ENCODE assay signal across 13 cellular contexts in the genomic region with DNA sequence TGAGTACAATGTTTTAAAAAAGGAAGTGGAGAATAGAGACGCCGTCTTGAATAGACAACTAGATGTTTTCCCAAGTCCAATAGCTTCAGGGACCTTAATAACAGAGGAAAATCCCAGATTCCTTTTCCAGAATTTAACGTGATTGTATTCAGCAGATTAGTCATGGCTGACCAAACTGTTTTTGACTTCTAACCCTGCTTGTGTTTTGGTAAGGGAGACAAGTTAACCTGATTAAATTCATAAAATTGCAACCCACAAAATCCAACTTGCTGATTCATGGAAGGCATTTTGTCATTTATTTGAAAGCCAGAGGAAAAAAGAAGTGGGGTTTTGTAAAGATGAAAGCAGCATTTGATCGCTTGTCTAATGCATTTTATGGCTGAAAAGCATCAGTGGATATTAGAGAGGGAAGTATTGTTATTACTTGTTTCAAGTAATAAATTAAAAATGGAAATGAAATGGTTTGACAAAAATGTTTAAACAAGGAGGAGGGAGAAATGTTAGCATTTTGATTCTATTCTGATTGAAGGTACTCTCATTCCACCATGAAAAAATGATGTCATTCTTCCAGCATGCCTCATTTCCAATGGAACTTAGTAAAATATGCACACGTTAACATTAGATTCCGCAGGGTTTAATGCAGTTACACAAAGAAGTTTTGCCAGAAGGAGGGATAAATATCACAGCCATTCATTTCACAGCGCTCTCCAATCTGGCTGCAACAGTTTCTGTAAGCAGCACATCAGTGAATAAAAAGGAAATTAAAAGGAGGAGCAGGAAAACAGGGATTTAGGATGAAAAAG.
DNase-seq lines count a peak whose midpoint lies in the region; ATAC-seq and TF ChIP-seq lines count a peak whose summit lies in the region.
"Had no signal": no experiment of that assay in that cellular context is flagged by ENCODE, and none has a peak within 500 bp of the region (broad histone marks: within the 10 kb centered on the region; RNA-seq: fewer than 3 reads in every experiment).

No MANE protein-coding gene starts in this region.

- H2BK15ac ChIP-seq in neuronal stem cell (ENCODE audit: low read length), result no peak overlapping the region

- no peak overlapping the region for H3K18ac ChIP-seq in neuronal stem cell (ENCODE audit: low read length)

- H3K79me1 ChIP-seq in neuronal stem cell (ENCODE audit: low read depth, low read length), result no peaks in the 10 kb centered on the region

- no peak overlapping the region for H4K91ac ChIP-seq in neuronal stem cell (ENCODE audit: low read depth, low read length, poor library complexity)

- H3K27me3 ChIP-seq in BJ (ENCODE audit: control insufficient read depth, insufficient read depth, low read length) (no peaks in the 10 kb centered on the region), MG63 (no peaks in the 10 kb centered on the region), endodermal cell (ENCODE audit: control insufficient read depth, insufficient read depth, low read length, poor library complexity, severe bottlenecking) (no peaks in the 10 kb centered on the region), neuronal stem cell (ENCODE audit: control insufficient read depth in 3 of 3, insufficient read depth in 3 of 3, low read depth in 1 of 3, low read length in 3 of 3) (no peaks in the 10 kb centered on the region)

- H2AFZ ChIP-seq in neuronal stem cell (ENCODE audit: low read length), result peak overlapping the region; percentile 81

- POLR2A ChIA-PET in BJ (lab: Charles Lee), result no interaction called here

- intact Hi-C loops in left colon (cut with DNase I, micrococcal nuclease), result no loop called here

- H2BK12ac ChIP-seq in neuronal stem cell (ENCODE audit: low read length), result no peak overlapping the region

- peak; percentile 76 for DNase-seq in BJ (ENCODE audit: low read depth)
- DNase-seq in MG63, result no peak
- no peak for DNase-seq in endodermal cell
- no peak for DNase-seq in neuronal stem cell (ENCODE audit: low spot score)
- DNase-seq in putamen (ENCODE audit: low spot score), result no peak
- no peak for DNase-seq in left colon
- no peak for DNase-seq in DMS 273 (lab: John Stamatoyannopoulos, UW; ENCODE audit: unreplicated experiment)
- DNase-seq in activated T-cell treated with anti-CD3 and anti-CD28 coated beads, Interleukin-2, amount 50 U/mL, for 48 hours, result no peak
- DNase-seq: activated CD4-positive, alpha-beta T cell treated with anti-CD3 and anti-CD28 coated beads, Interleukin-2, amount 10 ng/mL, durations not matched to agents 24 days and 14 days; Caco-2 had no signal

- no peak overlapping the region for H4K8ac ChIP-seq in neuronal stem cell (ENCODE audit: low read depth, low read length)

- H3K9me3 Mint-ChIP-seq in endodermal cell, result no peaks in the 10 kb centered on the region
- H3K9me3 Mint-ChIP-seq: activated CD4-positive, alpha-beta T cell treated with anti-CD3 and anti-CD28 coated beads, Interleukin-2, amount 10 ng/mL, durations not matched to agents 24 days and 14 days had no signal

- H3K27me3 Mint-ChIP-seq in endodermal cell (ENCODE audit: insufficient read depth), result no peaks in the 10 kb centered on the region
- H3K27me3 Mint-ChIP-seq: activated CD4-positive, alpha-beta T cell treated with anti-CD3 and anti-CD28 coated beads, Interleukin-2, amount 10 ng/mL, durations not matched to agents 24 days and 14 days; activated T-helper 17 cell treated with anti-CD3 and anti-CD28 coated beads, Interleukin-2, amount 50 U/mL, for 72 hours had no signal

- H3K4me3 ChIP-seq in BJ (ENCODE audit: low read depth, low read length) (peak overlapping the region; percentile 0; the same call in 1 of the 2 replicates), MG63 (peak overlapping the region; percentile 13), endodermal cell (ENCODE audit: low read length) (no peak overlapping the region), neuronal stem cell (ENCODE audit: low read length in 2 of 2) (no peak overlapping the region)
- H3K4me3 ChIP-seq: skin epidermis had no signal

- no peak overlapping the region for H3K4me2 ChIP-seq in neuronal stem cell (ENCODE audit: insufficient read depth, low read length, poor library complexity, severe bottlenecking)

- H3K23ac ChIP-seq in neuronal stem cell (ENCODE audit: low read depth, low read length, poor library complexity), result no peak overlapping the region

- peak overlapping the region; percentile 45 for H3K27ac ChIP-seq in endodermal cell (ENCODE audit: low read depth, low read length)
- H3K27ac ChIP-seq in neuronal stem cell (replicated peaks; ENCODE audit: low read length), result no peak overlapping the region

- H3K14ac ChIP-seq in neuronal stem cell (ENCODE audit: low read length), result no peak overlapping the region

- no peak for ATAC-seq in left colon
- ATAC-seq: activated T-helper 17 cell treated with anti-CD3 and anti-CD28 coated beads, Interleukin-2, amount 50 U/mL, for 72 hours; esophagus mucosa had no signal

- no peak overlapping the region for H2AK5ac ChIP-seq in neuronal stem cell (ENCODE audit: low read depth, low read length)

- CTCF ChIA-PET in BJ (lab: Yijun Ruan, JAX), result interaction anchor here (0.6 kb wide), 1 partner anchor 153 kb away, joined by 3 read pairs; no protein-coding TSS in a partner anchor

- H3K4me3 Mint-ChIP-seq in endodermal cell, result no peak overlapping the region
- H3K4me3 Mint-ChIP-seq: activated CD4-positive, alpha-beta T cell treated with anti-CD3 and anti-CD28 coated beads, Interleukin-2, amount 10 ng/mL, durations not matched to agents 24 days and 14 days; activated T-helper 17 cell treated with anti-CD3 and anti-CD28 coated beads, Interleukin-2, amount 50 U/mL, for 72 hours had no signal

- H3K4ac ChIP-seq in neuronal stem cell (ENCODE audit: low read length), result no peak overlapping the region

- H2BK120ac ChIP-seq in neuronal stem cell (ENCODE audit: low read depth, low read length), result no peak overlapping the region

- 87 to 89% methylated on average over 5 to 7 of the region's 7 CpGs for WGBS in endodermal cell (ENCODE audit: insufficient coverage in 1 of 2, insufficient read length in 1 of 2), 2 experiments
- WGBS in neuronal stem cell (ENCODE audit: extremely low coverage in 2 of 2, insufficient read length in 2 of 2, insufficient replicate concordance in 1 of 2), 2 donors, result no CpG with 5 or more reads among the region's 7 CpGs

- H3K36me3 Mint-ChIP-seq in endodermal cell (ENCODE audit: low read depth), result no peaks in the 10 kb centered on the region

- TF ChIP-seq CTCF in BJ (IDR thresholded peaks at IDR 0.05; ENCODE audit: insufficient read depth, low read depth, low read length), result no peak
- no peak for TF ChIP-seq CTCF in endodermal cell (conservative IDR thresholded peaks at IDR 0.05)

- H3K9ac ChIP-seq in endodermal cell (ENCODE audit: extremely low read depth, low read length, poor library complexity, severe bottlenecking), result no peak overlapping the region
- no peak overlapping the region for H3K9ac ChIP-seq in neuronal stem cell (ENCODE audit: low read depth, low read length, poor library complexity)

- H3K4me1 ChIP-seq in endodermal cell (ENCODE audit: control insufficient read depth, insufficient read depth, low read length), result no peaks in the 10 kb centered on the region
- H3K4me1 ChIP-seq in neuronal stem cell (ENCODE audit: control insufficient read depth in 2 of 2, insufficient read depth in 1 of 2, low read depth in 1 of 2, low read length in 2 of 2), result peaks cover 0 to 10% of the 10 kb centered on the region in 2 donors
- H3K4me1 ChIP-seq: Caco-2 had no signal

- no peak overlapping the region for H3K27ac Mint-ChIP-seq in endodermal cell
- H3K27ac Mint-ChIP-seq: activated CD4-positive, alpha-beta T cell treated with anti-CD3 and anti-CD28 coated beads, Interleukin-2, amount 10 ng/mL, durations not matched to agents 24 days and 14 days; activated T-helper 17 cell treated with anti-CD3 and anti-CD28 coated beads, Interleukin-2, amount 50 U/mL, for 72 hours had no signal

- H3K4me1 Mint-ChIP-seq in endodermal cell, result no peaks in the 10 kb centered on the region
- H3K4me1 Mint-ChIP-seq: activated CD4-positive, alpha-beta T cell treated with anti-CD3 and anti-CD28 coated beads, Interleukin-2, amount 10 ng/mL, durations not matched to agents 24 days and 14 days; activated T-helper 17 cell treated with anti-CD3 and anti-CD28 coated beads, Interleukin-2, amount 50 U/mL, for 72 hours had no signal

- no peaks in the 10 kb centered on the region for H3K9me3 ChIP-seq in MG63
- no peaks in the 10 kb centered on the region for H3K9me3 ChIP-seq in endodermal cell (ENCODE audit: control insufficient read depth, low read length)
- H3K9me3 ChIP-seq in neuronal stem cell (replicated peaks in 1 of 2; ENCODE audit: control insufficient read depth in 2 of 2, insufficient read depth in 1 of 2, low read depth in 1 of 2, low read length in 2 of 2), result no peaks in the 10 kb centered on the region
- H3K9me3 ChIP-seq: Caco-2 had no signal

- H2BK5ac ChIP-seq in neuronal stem cell (ENCODE audit: low read length), result no peak overlapping the region

- no peaks in the 10 kb centered on the region for H3K36me3 ChIP-seq in BJ (ENCODE audit: control insufficient read depth, insufficient read depth, low read length)
- H3K36me3 ChIP-seq in MG63, result no peaks in the 10 kb centered on the region
- no peaks in the 10 kb centered on the region for H3K36me3 ChIP-seq in endodermal cell (ENCODE audit: control insufficient read depth, insufficient read depth, low read length)
- no peaks in the 10 kb centered on the region for H3K36me3 ChIP-seq in neuronal stem cell (replicated peaks in 1 of 2; ENCODE audit: control insufficient read depth in 2 of 2, insufficient read depth in 2 of 2, low read length in 2 of 2)

Comparison
In these comparisons a context has a peak if more than half of its experiments do, and no peak if none do; other contexts are left out.
1. H3K4me3 ChIP-seq: peak in BJ (single experiment) and MG63 (single experiment); none in endodermal cell (single experiment) and neuronal stem cell (0 of 2).